2 cellular contexts compared by ENCODE assay signal in the genomic region with DNA sequence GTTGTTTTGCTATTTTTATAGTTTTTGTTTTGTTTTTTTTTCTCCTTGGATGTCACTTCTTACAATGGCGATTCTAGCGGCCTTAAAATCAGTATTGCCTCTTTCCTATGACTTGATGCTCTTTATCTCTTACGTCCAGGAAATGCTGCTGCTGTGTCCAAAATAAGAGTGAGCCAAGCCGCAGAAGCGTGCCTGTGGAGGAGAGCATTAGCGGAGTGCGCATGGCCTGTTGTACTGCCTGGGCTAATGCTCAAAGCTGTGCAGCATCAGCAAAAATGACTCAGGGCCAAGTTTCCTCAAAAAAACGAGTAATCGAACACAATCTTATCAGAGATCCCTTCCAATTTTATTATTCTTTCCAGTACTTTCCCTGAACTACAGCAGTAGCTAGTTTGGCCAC.
TF ChIP-seq lines count a peak whose summit lies in the region.

No MANE protein-coding gene starts in this region.

TF ChIP-seq in HepG2, 621 proteins besides CTCF, POLR2A, EP300 and RAD21:
- TF ChIP-seq IKZF4 (CRISPR knock-in tag; IDR thresholded peaks at IDR 0.05; ENCODE audit: borderline replicate concordance, low read depth, not compliant biosample characterization) (no peak), GPN1 (CRISPR knock-in tag; IDR thresholded peaks at IDR 0.05; ENCODE audit: borderline replicate concordance) (no peak), FOSL2 (CRISPR knock-in tag; IDR thresholded peaks at IDR 0.05) (no peak), ZFAT (CRISPR knock-in tag; conservative IDR thresholded peaks at IDR 0.05) (no peak), ZNF292 (CRISPR knock-in tag; IDR thresholded peaks at IDR 0.05; ENCODE audit: borderline replicate concordance, low read depth) (no peak), NFATC3 (CRISPR knock-in tag; IDR thresholded peaks at IDR 0.05) (no peak), ZNF20 (CRISPR knock-in tag; IDR thresholded peaks at IDR 0.05) (no peak), RBAK (CRISPR knock-in tag; IDR thresholded peaks at IDR 0.05) (no peak), CCDC6 (CRISPR knock-in tag; IDR thresholded peaks at IDR 0.05) (no peak), RAD51 (IDR thresholded peaks at IDR 0.05; ENCODE audit: borderline replicate concordance) (no peak), NFIB (CRISPR knock-in tag; IDR thresholded peaks at IDR 0.05; ENCODE audit: borderline replicate concordance) (no peak)
- TF ChIP-seq, protein P1, sequence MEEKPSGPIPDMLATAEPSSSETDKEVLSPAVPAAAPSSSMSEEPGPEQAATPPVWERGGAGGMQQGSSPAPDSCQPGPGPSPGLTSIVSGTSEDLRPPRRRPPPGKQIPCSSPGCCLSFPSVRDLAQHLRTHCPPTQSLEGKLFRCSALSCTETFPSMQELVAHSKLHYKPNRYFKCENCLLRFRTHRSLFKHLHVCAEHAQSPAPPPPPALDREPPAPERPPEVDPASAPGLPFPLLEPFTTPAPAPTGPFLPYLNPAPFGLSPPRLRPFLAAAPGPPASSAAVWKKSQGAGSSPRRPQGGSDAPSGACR (CRISPR knock-in tag; IDR thresholded peaks at IDR 0.05) = no peak

TF ChIP-seq in WTC11, 78 proteins besides CTCF, POLR2A, EP300 and RAD21:
- no peak for TF ChIP-seq ZBTB21 (CRISPR knock-in tag; IDR thresholded peaks at IDR 0.05; ENCODE audit: borderline replicate concordance)
- TF ChIP-seq, protein P2, sequence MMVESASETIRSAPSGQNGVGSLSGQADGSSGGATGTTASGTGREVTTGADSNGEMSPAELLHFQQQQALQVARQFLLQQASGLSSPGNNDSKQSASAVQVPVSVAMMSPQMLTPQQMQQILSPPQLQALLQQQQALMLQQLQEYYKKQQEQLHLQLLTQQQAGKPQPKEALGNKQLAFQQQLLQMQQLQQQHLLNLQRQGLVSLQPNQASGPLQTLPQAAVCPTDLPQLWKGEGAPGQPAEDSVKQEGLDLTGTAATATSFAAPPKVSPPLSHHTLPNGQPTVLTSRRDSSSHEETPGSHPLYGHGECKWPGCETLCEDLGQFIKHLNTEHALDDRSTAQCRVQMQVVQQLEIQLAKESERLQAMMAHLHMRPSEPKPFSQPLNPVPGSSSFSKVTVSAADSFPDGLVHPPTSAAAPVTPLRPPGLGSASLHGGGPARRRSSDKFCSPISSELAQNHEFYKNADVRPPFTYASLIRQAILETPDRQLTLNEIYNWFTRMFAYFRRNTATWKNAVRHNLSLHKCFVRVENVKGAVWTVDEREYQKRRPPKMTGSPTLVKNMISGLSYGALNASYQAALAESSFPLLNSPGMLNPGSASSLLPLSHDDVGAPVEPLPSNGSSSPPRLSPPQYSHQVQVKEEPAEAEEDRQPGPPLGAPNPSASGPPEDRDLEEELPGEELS (CRISPR knock-in tag; IDR thresholded peaks at IDR 0.05) = no peak
- TF ChIP-seq MXD4 (CRISPR knock-in tag; IDR thresholded peaks at IDR 0.05; ENCODE audit: borderline replicate concordance) = no peak
- TF ChIP-seq TEAD4 (CRISPR knock-in tag; IDR thresholded peaks at IDR 0.05) = no peak
- TF ChIP-seq, protein P3, sequence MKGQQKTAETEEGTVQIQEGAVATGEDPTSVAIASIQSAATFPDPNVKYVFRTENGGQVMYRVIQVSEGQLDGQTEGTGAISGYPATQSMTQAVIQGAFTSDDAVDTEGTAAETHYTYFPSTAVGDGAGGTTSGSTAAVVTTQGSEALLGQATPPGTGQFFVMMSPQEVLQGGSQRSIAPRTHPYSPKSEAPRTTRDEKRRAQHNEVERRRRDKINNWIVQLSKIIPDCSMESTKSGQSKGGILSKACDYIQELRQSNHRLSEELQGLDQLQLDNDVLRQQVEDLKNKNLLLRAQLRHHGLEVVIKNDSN (CRISPR knock-in tag; IDR thresholded peaks at IDR 0.05) = no peak
- TF ChIP-seq, protein P4, sequence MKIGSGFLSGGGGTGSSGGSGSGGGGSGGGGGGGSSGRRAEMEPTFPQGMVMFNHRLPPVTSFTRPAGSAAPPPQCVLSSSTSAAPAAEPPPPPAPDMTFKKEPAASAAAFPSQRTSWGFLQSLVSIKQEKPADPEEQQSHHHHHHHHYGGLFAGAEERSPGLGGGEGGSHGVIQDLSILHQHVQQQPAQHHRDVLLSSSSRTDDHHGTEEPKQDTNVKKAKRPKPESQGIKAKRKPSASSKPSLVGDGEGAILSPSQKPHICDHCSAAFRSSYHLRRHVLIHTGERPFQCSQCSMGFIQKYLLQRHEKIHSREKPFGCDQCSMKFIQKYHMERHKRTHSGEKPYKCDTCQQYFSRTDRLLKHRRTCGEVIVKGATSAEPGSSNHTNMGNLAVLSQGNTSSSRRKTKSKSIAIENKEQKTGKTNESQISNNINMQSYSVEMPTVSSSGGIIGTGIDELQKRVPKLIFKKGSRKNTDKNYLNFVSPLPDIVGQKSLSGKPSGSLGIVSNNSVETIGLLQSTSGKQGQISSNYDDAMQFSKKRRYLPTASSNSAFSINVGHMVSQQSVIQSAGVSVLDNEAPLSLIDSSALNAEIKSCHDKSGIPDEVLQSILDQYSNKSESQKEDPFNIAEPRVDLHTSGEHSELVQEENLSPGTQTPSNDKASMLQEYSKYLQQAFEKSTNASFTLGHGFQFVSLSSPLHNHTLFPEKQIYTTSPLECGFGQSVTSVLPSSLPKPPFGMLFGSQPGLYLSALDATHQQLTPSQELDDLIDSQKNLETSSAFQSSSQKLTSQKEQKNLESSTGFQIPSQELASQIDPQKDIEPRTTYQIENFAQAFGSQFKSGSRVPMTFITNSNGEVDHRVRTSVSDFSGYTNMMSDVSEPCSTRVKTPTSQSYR (CRISPR knock-in tag; IDR thresholded peaks at IDR 0.05) = no peak
- TF ChIP-seq, protein P5, sequence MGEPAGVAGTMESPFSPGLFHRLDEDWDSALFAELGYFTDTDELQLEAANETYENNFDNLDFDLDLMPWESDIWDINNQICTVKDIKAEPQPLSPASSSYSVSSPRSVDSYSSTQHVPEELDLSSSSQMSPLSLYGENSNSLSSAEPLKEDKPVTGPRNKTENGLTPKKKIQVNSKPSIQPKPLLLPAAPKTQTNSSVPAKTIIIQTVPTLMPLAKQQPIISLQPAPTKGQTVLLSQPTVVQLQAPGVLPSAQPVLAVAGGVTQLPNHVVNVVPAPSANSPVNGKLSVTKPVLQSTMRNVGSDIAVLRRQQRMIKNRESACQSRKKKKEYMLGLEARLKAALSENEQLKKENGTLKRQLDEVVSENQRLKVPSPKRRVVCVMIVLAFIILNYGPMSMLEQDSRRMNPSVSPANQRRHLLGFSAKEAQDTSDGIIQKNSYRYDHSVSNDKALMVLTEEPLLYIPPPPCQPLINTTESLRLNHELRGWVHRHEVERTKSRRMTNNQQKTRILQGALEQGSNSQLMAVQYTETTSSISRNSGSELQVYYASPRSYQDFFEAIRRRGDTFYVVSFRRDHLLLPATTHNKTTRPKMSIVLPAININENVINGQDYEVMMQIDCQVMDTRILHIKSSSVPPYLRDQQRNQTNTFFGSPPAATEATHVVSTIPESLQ (CRISPR knock-in tag; IDR thresholded peaks at IDR 0.05) = no peak
- no peak for TF ChIP-seq FOXP1 (CRISPR knock-in tag; IDR thresholded peaks at IDR 0.05; ENCODE audit: borderline replicate concordance)
- no peak for TF ChIP-seq ZNF263 (CRISPR knock-in tag; IDR thresholded peaks at IDR 0.05; ENCODE audit: low read depth)
- TF ChIP-seq, protein P6, sequence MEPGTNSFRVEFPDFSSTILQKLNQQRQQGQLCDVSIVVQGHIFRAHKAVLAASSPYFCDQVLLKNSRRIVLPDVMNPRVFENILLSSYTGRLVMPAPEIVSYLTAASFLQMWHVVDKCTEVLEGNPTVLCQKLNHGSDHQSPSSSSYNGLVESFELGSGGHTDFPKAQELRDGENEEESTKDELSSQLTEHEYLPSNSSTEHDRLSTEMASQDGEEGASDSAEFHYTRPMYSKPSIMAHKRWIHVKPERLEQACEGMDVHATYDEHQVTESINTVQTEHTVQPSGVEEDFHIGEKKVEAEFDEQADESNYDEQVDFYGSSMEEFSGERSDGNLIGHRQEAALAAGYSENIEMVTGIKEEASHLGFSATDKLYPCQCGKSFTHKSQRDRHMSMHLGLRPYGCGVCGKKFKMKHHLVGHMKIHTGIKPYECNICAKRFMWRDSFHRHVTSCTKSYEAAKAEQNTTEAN (CRISPR knock-in tag; IDR thresholded peaks at IDR 0.05) = no peak
